Comparison of ENCODE assay signal across 1 cellular context in genomic region chr15:29773816-29774215, GRCh38.
TF ChIP-seq lines count a peak whose summit lies in the region.

No MANE protein-coding gene starts in this region.

TF ChIP-seq in GM12878, 131 proteins besides CTCF, POLR2A, EP300 and RAD21 (continued from another document):
- no peak for TF ChIP-seq BCL3 (IDR thresholded peaks at IDR 0.05; ENCODE audit: borderline replicate concordance, insufficient read depth, low read depth, low read length, poor library complexity, severe bottlenecking)
